In genomic region chr5:153456354-153456753, GRCh38 we compare ENCODE assay signal across 19 cellular contexts. TPM values are rescaled to one million over a fixed set of nuclear protein-coding genes. Genes with fewer than 3 reads are reported as not detected.
DNase-seq lines count a peak whose midpoint lies in the region; ATAC-seq, FAIRE-seq and TF ChIP-seq lines count a peak whose summit lies in the region.
"Had no signal": no experiment of that assay in that cellular context is flagged by ENCODE, and none has a peak within 500 bp of the region (broad histone marks: within the 10 kb centered on the region; RNA-seq: fewer than 3 reads in every experiment).

No MANE protein-coding gene starts in this region.

- TF ChIP-seq CTCF in H1 (IDR thresholded peaks at IDR 0.05; ENCODE audit: control extremely low read depth in 1 of 3, insufficient read depth in 1 of 3, low read depth in 1 of 3, low read length in 3 of 3), result no peak
- TF ChIP-seq CTCF in transverse colon (IDR thresholded peaks at IDR 0.05), result no peak

- no peak overlapping the region for H3K4me2 ChIP-seq in H1 (ENCODE audit: insufficient read depth in 1 of 2, low read depth in 2 of 2, low read length in 2 of 2)
- H3K4me2 ChIP-seq: BLaER1 treated with 17β-estradiol and CSF1 and Interleukin-3, amounts not matched to agents 10 nM and 100 nM had no signal

- peak; percentile 87 for FAIRE-seq in H1 (lab: Jason Lieb, UNC)
- FAIRE-seq: GM12878, GM18507, H54 had no signal

- H3K23me2 ChIP-seq in H1 (ENCODE audit: low read depth, low read length), result no peaks in the 10 kb centered on the region

- no peak overlapping the region for H3K23ac ChIP-seq in H1 (ENCODE audit: insufficient read length)

- ATAC-seq in GM21447 (IDR thresholded peaks at IDR 0.05; ENCODE audit: unreplicated experiment), result no peak
- ATAC-seq: GM12878 had no signal

- CTCF ChIA-PET in H1 (lab: Charles Lee; ENCODE audit: partially characterized antibody), result no interaction called here

- intact Hi-C loops in transverse colon (cut with DNase I; ENCODE audit: low total_unique reads), result no loop called here

- H3K18ac ChIP-seq in H1 (ENCODE audit: extremely low read depth, low read length), result no peak overlapping the region

- H3K56ac ChIP-seq in H1 (replicated peaks; ENCODE audit: insufficient read length, low read depth, low read length), result no peak overlapping the region

- no peak overlapping the region for H3K4me3 ChIP-seq in H7 (ENCODE audit: insufficient read depth, low read depth, low read length)
- H3K4me3 ChIP-seq in H1 (ENCODE audit: extremely low read depth in 1 of 4, insufficient read depth in 2 of 4, low read depth in 3 of 4, low read length in 4 of 4), result no peak overlapping the region; a peak in 1 of 8 replicates
- no peak overlapping the region for H3K4me3 ChIP-seq in transverse colon
- H3K4me3 ChIP-seq: BLaER1 treated with 17β-estradiol and CSF1 and Interleukin-3, amounts not matched to agents 10 nM and 100 nM; GM12878 had no signal

- H4K5ac ChIP-seq in H1 (ENCODE audit: insufficient read length, low read depth, low read length), result no peak overlapping the region

- no peak overlapping the region for H4K91ac ChIP-seq in H1 (replicated peaks; ENCODE audit: insufficient read length, low read length)

- H2BK20ac ChIP-seq in H1 (ENCODE audit: low read length), result no peak overlapping the region

- POLR2A ChIA-PET in H1 (lab: Charles Lee; ENCODE audit: partially characterized antibody), result interaction anchor here (0.9 kb wide), 2 partner anchors 168 to 658 kb away, joined by 3 to 5 read pairs; no protein-coding TSS in a partner anchor

- no peak overlapping the region for H2BK15ac ChIP-seq in H1 (ENCODE audit: low read length)

- DNase-seq in H7 (peak; percentile 24), H1 (ENCODE audit: low read depth in 1 of 2, low spot score in 2 of 2) (no peak), iPS-NIHi11 (ENCODE audit: low spot score) (peak; percentile 53), renal cortical epithelial cell (ENCODE audit: low read depth) (peak; percentile 36), transverse colon (no peak), dermis blood vessel endothelial cell (no peak), COLO829 (ENCODE audit: low spot score) (no peak)
- DNase-seq: Calu3; CD4-positive, CD25-positive, alpha-beta regulatory T cell; DMS 273 treated with DMSO at 0.1 percent for 48 hours; IMR-90 had no signal

- peaks cover 0 to 3% (median 0%) of the 10 kb centered on the region in 4 experiments; a peak in 1 of 7 replicates for H3K4me1 ChIP-seq in H1 (replicated peaks in 1 of 4; ENCODE audit: control insufficient read depth in 3 of 4, insufficient read depth in 4 of 4, low read length in 3 of 4)
- no peaks in the 10 kb centered on the region for H3K4me1 ChIP-seq in transverse colon
- H3K4me1 ChIP-seq: BLaER1 treated with 17β-estradiol and CSF1 and Interleukin-3, amounts not matched to agents 10 nM and 100 nM had no signal

- TF ChIP-seq RAD21 in H1 (IDR thresholded peaks at IDR 0.05 in 1 of 2, conservative IDR thresholded peaks at IDR 0.05 in 1 of 2; ENCODE audit: low read depth in 2 of 2, low read length in 2 of 2), result no peak

- TF ChIP-seq EP300 in H1 (IDR thresholded peaks at IDR 0.05; ENCODE audit: borderline replicate concordance in 1 of 2, low read depth in 2 of 2, low read length in 2 of 2) (peak in 1 of 2 experiments; percentile 88; a peak in 1 of 3 replicates), transverse colon (IDR thresholded peaks at IDR 0.05; ENCODE audit: low read depth) (no peak)

- H3K79me1 ChIP-seq in H1 (ENCODE audit: low read depth, low read length), result no peaks in the 10 kb centered on the region

- in situ Hi-C loops in transverse colon (cut with MboI; ENCODE audit: low pct_ligation_motif_present in 1 of 4, low pct_unique_long_range_greater_than_20kb in 1 of 4, low sequenced_read_pairs in 3 of 4), result no loop called here

- H3K9ac ChIP-seq in H1 (replicated peaks in 1 of 4; ENCODE audit: extremely low read depth in 1 of 4, low read depth in 3 of 4, low read length in 3 of 4), result no peak overlapping the region
- H3K9ac ChIP-seq: BLaER1 treated with 17β-estradiol and CSF1 and Interleukin-3, amounts not matched to agents 10 nM and 100 nM had no signal

- no peaks in the 10 kb centered on the region for H3K27me3 ChIP-seq in H7 (ENCODE audit: control insufficient read depth, insufficient read depth, low read length)
- H3K27me3 ChIP-seq in H1 (replicated peaks in 1 of 4; ENCODE audit: control insufficient read depth in 3 of 4, extremely low read depth in 1 of 4, insufficient read depth in 3 of 4, low read length in 3 of 4), result no peaks in the 10 kb centered on the region
- no peaks in the 10 kb centered on the region for H3K27me3 ChIP-seq in transverse colon
- H3K27me3 ChIP-seq: BLaER1 treated with 17β-estradiol and CSF1 and Interleukin-3, amounts not matched to agents 10 nM and 100 nM had no signal

- no peak overlapping the region for H3K4ac ChIP-seq in H1 (replicated peaks; ENCODE audit: insufficient read length, low read depth, low read length)

- peak overlapping the region; percentile 12; the same call in 1 of the 2 replicates for H2BK12ac ChIP-seq in H1 (ENCODE audit: low read depth, low read length)

- no peak for TF ChIP-seq POLR2A in H1 (IDR thresholded peaks at IDR 0.05; ENCODE audit: control extremely low read depth in 1 of 2, low read depth in 2 of 2, low read length in 2 of 2)
- TF ChIP-seq POLR2A in transverse colon (IDR thresholded peaks at IDR 0.05), result no peak

- H4K8ac ChIP-seq in H1 (ENCODE audit: extremely low read depth, insufficient read depth, low read length), result no peak overlapping the region

- H2AFZ ChIP-seq in H1 (ENCODE audit: low read length), result no peak overlapping the region

- no peak overlapping the region for H2AK5ac ChIP-seq in H1 (ENCODE audit: low read depth, low read length)

- no peak overlapping the region for H3K27ac ChIP-seq in H1 (ENCODE audit: low read depth, low read length)
- H3K27ac ChIP-seq in transverse colon, result no peak overlapping the region
- H3K27ac ChIP-seq: BLaER1 treated with 17β-estradiol and CSF1 and Interleukin-3, amounts not matched to agents 10 nM and 100 nM had no signal

- no peaks in the 10 kb centered on the region for H3K36me3 ChIP-seq in H7 (replicated peaks; ENCODE audit: control insufficient read depth, insufficient read depth, low read length)
- H3K36me3 ChIP-seq in H1 (ENCODE audit: control insufficient read depth in 2 of 4, insufficient read depth in 4 of 4, low read length in 3 of 4), result no peaks in the 10 kb centered on the region
- H3K36me3 ChIP-seq in transverse colon, result no peaks in the 10 kb centered on the region
- H3K36me3 ChIP-seq: BLaER1 treated with 17β-estradiol and CSF1 and Interleukin-3, amounts not matched to agents 10 nM and 100 nM had no signal

- no peaks in the 10 kb centered on the region for H4K20me1 ChIP-seq in H1 (replicated peaks in 1 of 2; ENCODE audit: control insufficient read depth in 1 of 2, insufficient read depth in 2 of 2, low read length in 2 of 2)
- H4K20me1 ChIP-seq: BLaER1 treated with 17β-estradiol and CSF1 and Interleukin-3, amounts not matched to agents 10 nM and 100 nM had no signal

- H3K79me2 ChIP-seq in H1 (ENCODE audit: control insufficient read depth in 1 of 2, insufficient read depth in 2 of 2, low read length in 2 of 2), result no peaks in the 10 kb centered on the region

- H3K14ac ChIP-seq in H1 (ENCODE audit: insufficient read length), result no peak overlapping the region

- WGBS in H1 (ENCODE audit: extremely low coverage in 1 of 2, insufficient coverage in 1 of 2, insufficient read length in 1 of 2, insufficient replicate concordance in 2 of 2, low coverage in 1 of 2, low lambda C conversion rate in 2 of 2, missing lambda C conversion rate in 1 of 2), 2 experiments, result 73% methylated on average over 2 of the region's 2 CpGs; no CpG with 5 or more reads in 1 of the 2 experiments
- 44 to 64% methylated on average over 2 of the region's 2 CpGs for WGBS in transverse colon (ENCODE audit: low coverage in 1 of 2), 2 donors

- H2BK120ac ChIP-seq in H1 (replicated peaks; ENCODE audit: low read depth, low read length), result no peak overlapping the region

- H3K9me3 ChIP-seq in H1 (ENCODE audit: insufficient read depth in 2 of 2, low read depth in 1 of 2, low read length in 1 of 2) (no peaks in the 10 kb centered on the region), transverse colon (no peaks in the 10 kb centered on the region)
- H3K9me3 ChIP-seq: BLaER1 treated with 17β-estradiol and CSF1 and Interleukin-3, amounts not matched to agents 10 nM and 100 nM had no signal

- H2BK5ac ChIP-seq in H1 (ENCODE audit: low read depth, low read length), result no peak overlapping the region

TF ChIP-seq in H1, 55 proteins besides CTCF, POLR2A, EP300 and RAD21 (continues in another document):
- TF ChIP-seq RNF2 (IDR thresholded peaks at IDR 0.05; ENCODE audit: borderline replicate concordance, low read depth, low read length, missing control alignments, poor library complexity, severe bottlenecking) (no peak), YY1 (IDR thresholded peaks at IDR 0.05; ENCODE audit: low read depth, low read length) (peak; percentile 85), HDAC2 (IDR thresholded peaks at IDR 0.05; ENCODE audit: borderline replicate concordance in 1 of 2, low read depth in 2 of 2, low read length in 2 of 2) (no peak), MAX (IDR thresholded peaks at IDR 0.05) (peak; percentile 16; the same call in 1 of the 2 replicates), RXRA (IDR thresholded peaks at IDR 0.05; ENCODE audit: insufficient read depth, low read depth, low read length) (no peak), KDM5A (IDR thresholded peaks at IDR 0.05; ENCODE audit: low read length) (no peak), BACH1 (IDR thresholded peaks at IDR 0.05; ENCODE audit: low read length) (no peak), TEAD4 (IDR thresholded peaks at IDR 0.05; ENCODE audit: low read depth, low read length) (peak; percentile 81; the same call in 1 of the 2 replicates), POU5F1 (IDR thresholded peaks at IDR 0.05; ENCODE audit: low read depth, low read length) (peak; percentile 95)

RNA-seq across cellular contexts. Expression of gene GRIA1, which starts 34.1 kb away (rescaled TPM):
- total RNA-seq in H7 (2014; rRNA removed; shearing (Covaris generic)), result 0.28 and 0.44 TPM in 2 replicates
- 1.1 and 2.5 TPM in 2 replicates for total RNA-seq in H1 (2021; fragmentation: NEBNext Ultra II Directional; extraction: Animal tissue kit (Norgen Biotek cat#: 25700))
- 0.97 and 1.1 TPM in 2 replicates for polyA plus RNA-seq in H1 (2011; rRNA removed)
- polyA plus RNA-seq in H1 (2011; cell fraction: cytosol; rRNA removed), result 0.59 TPM
- polyA plus RNA-seq in H1 (2011; cell fraction: nucleus; rRNA removed), result 2.8 TPM
- 0.80 to 1.4 TPM (median 1.1 TPM) in 4 replicates for polyA plus RNA-seq in H1 (2012, experiment 1 of 2)
- 0.09 TPM for polyA plus RNA-seq in H1 (2012, experiment 2 of 2)
- 1.3 TPM for polyA plus RNA-seq in H1 (2013, experiment 1 of 2)
- polyA plus RNA-seq in H1 (2013, experiment 2 of 2), result 0.81 TPM
- polyA minus RNA-seq in H1 (2011; rRNA and poly(A)+ RNA removed), result 5.0 and 8.0 TPM in 2 replicates
- 0.88 TPM for polyA minus RNA-seq in H1 (2011; cell fraction: cytosol; rRNA and poly(A)+ RNA removed)
- polyA minus RNA-seq in H1 (2011; cell fraction: nucleus; rRNA and poly(A)+ RNA removed), result 18.6 TPM
- not detected in 2 replicates for total RNA-seq in renal cortical epithelial cell
- total RNA-seq in transverse colon, result under 1 TPM in 2 of 4 donors, not detected in 2; 0.48 to 1.00 TPM
- not detected in 2 replicates for total RNA-seq in dermis blood vessel endothelial cell
- total RNA-seq: Calu3; CD4-positive, CD25-positive, alpha-beta regulatory T cell; Daoy; G401; HT-29 had no signal
- polyA plus RNA-seq: CD4-positive, CD25-positive, alpha-beta regulatory T cell had no signal

Comparison
In these comparisons a context has a peak if more than half of its experiments do, and no peak if none do; other contexts are left out.
1. DNase-seq: peak in H7 (single experiment), iPS-NIHi11 (single experiment) and renal cortical epithelial cell (single experiment); none in H1 (0 of 2), transverse colon (single experiment), dermis blood vessel endothelial cell (single experiment) and COLO829 (single experiment).